In genomic region chr20:50967621-50968020, GRCh38 we compare ENCODE assay signal across 18 cellular contexts. TPM values are rescaled to one million over a fixed set of nuclear protein-coding genes. Genes with fewer than 3 reads are reported as not detected.
DNase-seq lines count a peak whose midpoint lies in the region; ATAC-seq and TF ChIP-seq lines count a peak whose summit lies in the region.
"Had no signal": no experiment of that assay in that cellular context is flagged by ENCODE, and none has a peak within 500 bp of the region (broad histone marks: within the 10 kb centered on the region; RNA-seq: fewer than 3 reads in every experiment).

No MANE protein-coding gene starts in this region.

- H3K27me3 Mint-ChIP-seq in glutamatergic neuron (ENCODE audit: unreplicated experiment) = peaks cover 8% of the 10 kb centered on the region
- H3K27me3 Mint-ChIP-seq in osteocyte (ENCODE audit: unreplicated experiment) = peaks cover 21% of the 10 kb centered on the region
- H3K27me3 Mint-ChIP-seq in chondrocyte (ENCODE audit: low read depth) = peaks cover 7% of the 10 kb centered on the region

- peak overlapping the region; percentile 77 for H3K4me3 Mint-ChIP-seq in glutamatergic neuron (ENCODE audit: unreplicated experiment)
- no peak overlapping the region for H3K4me3 Mint-ChIP-seq in osteocyte (ENCODE audit: unreplicated experiment)
- no peak overlapping the region for H3K4me3 Mint-ChIP-seq in chondrocyte (ENCODE audit: unreplicated experiment)
- H3K4me3 Mint-ChIP-seq: CD8-positive, alpha-beta memory T cell; naive B cell had no signal

- H3K27ac Mint-ChIP-seq in glutamatergic neuron (ENCODE audit: unreplicated experiment) = peak overlapping the region; percentile 82
- H3K27ac Mint-ChIP-seq in osteocyte (ENCODE audit: unreplicated experiment) = no peak overlapping the region
- no peak overlapping the region for H3K27ac Mint-ChIP-seq in chondrocyte (ENCODE audit: unreplicated experiment)
- H3K27ac Mint-ChIP-seq: CD8-positive, alpha-beta memory T cell; naive B cell had no signal

- H3K36me3 Mint-ChIP-seq in glutamatergic neuron (ENCODE audit: unreplicated experiment) (no peaks in the 10 kb centered on the region), osteocyte (ENCODE audit: unreplicated experiment) (no peaks in the 10 kb centered on the region), chondrocyte (ENCODE audit: low read depth) (no peaks in the 10 kb centered on the region)
- H3K36me3 Mint-ChIP-seq: naive B cell had no signal

- peaks cover 17% of the 10 kb centered on the region for H3K9me3 Mint-ChIP-seq in glutamatergic neuron (ENCODE audit: unreplicated experiment)
- H3K9me3 Mint-ChIP-seq in osteocyte (ENCODE audit: unreplicated experiment) = no peaks in the 10 kb centered on the region
- no peaks in the 10 kb centered on the region for H3K9me3 Mint-ChIP-seq in chondrocyte (ENCODE audit: low read depth)
- H3K9me3 Mint-ChIP-seq: CD8-positive, alpha-beta memory T cell; naive B cell had no signal

- TF ChIP-seq CTCF in glutamatergic neuron (IDR thresholded peaks at IDR 0.05; ENCODE audit: partially characterized antibody, unreplicated experiment) = no peak
- TF ChIP-seq CTCF in osteocyte (IDR thresholded peaks at IDR 0.05) = no peak
- no peak for TF ChIP-seq CTCF in chondrocyte (IDR thresholded peaks at IDR 0.05)

- peak; percentile 17 for DNase-seq in Daoy (ENCODE audit: low read depth)
- DNase-seq in NCI-H82 treated with DMSO at 0.1 percent for 48 hours (lab: John Stamatoyannopoulos, UW; ENCODE audit: unreplicated experiment) = peak; percentile 84
- DNase-seq in glutamatergic neuron = peak; percentile 66
- peak; percentile 62 for DNase-seq in osteocyte (ENCODE audit: extremely low spot score, unreplicated experiment)
- DNase-seq in chondrocyte (ENCODE audit: low spot score) = no peak
- no peak for DNase-seq in HCEC 1CT
- DNase-seq in NCI-H2196 treated with DMSO at 0.1 percent for 48 hours (lab: John Stamatoyannopoulos, UW; ENCODE audit: unreplicated experiment) = no peak
- DNase-seq: activated CD4-positive, CD25-positive, alpha-beta regulatory T cell treated with anti-CD3 and anti-CD28 coated beads, Interleukin-2, amount 50 U/mL, for 72 hours; activated effector memory CD4-positive, alpha-beta T cell treated with Interleukin-2 at 50 U/mL for 16 hours; CD8-positive, alpha-beta memory T cell; naive B cell; NCI-H187 treated with DMSO at 0.1 percent for 48 hours; NCI-H510A; SIG-M5; stomach; uterus had no signal

- no peak for ATAC-seq in HG03571 (IDR thresholded peaks at IDR 0.05; ENCODE audit: unreplicated experiment)

- H3K4me1 Mint-ChIP-seq in glutamatergic neuron (ENCODE audit: low read depth, unreplicated experiment) = peaks cover 23% of the 10 kb centered on the region
- H3K4me1 Mint-ChIP-seq in osteocyte (ENCODE audit: unreplicated experiment) = no peaks in the 10 kb centered on the region
- no peaks in the 10 kb centered on the region for H3K4me1 Mint-ChIP-seq in chondrocyte (ENCODE audit: low read depth)

RNA-seq across cellular contexts. Expression of gene MOCS3, which starts 9.0 kb away (rescaled TPM):
- 7.4 TPM in 2 replicates for total RNA-seq in Daoy (2014; rRNA removed; shearing (Covaris generic))
- total RNA-seq in glutamatergic neuron (ENCODE audit: unreplicated experiment) = 4.1 TPM
- total RNA-seq in osteocyte = 5.0 and 5.5 TPM in 2 replicates
- total RNA-seq in chondrocyte = 4.3 to 4.6 TPM (median 4.4 TPM) in 3 replicates

RNA-seq across cellular contexts. Expression of gene DPM1, which starts 9.3 kb away (rescaled TPM):
- 133 and 153 TPM in 2 replicates for total RNA-seq in Daoy (2014; rRNA removed; shearing (Covaris generic))
- 31.9 TPM for total RNA-seq in glutamatergic neuron (ENCODE audit: unreplicated experiment)
- total RNA-seq in osteocyte = 32.7 and 37.7 TPM in 2 replicates
- 37.7 to 40.5 TPM (median 39.9 TPM) in 3 replicates for total RNA-seq in chondrocyte

RNA-seq across cellular contexts. Expression of gene ADNP, which starts 36.4 kb away (rescaled TPM):
- 14.7 and 15.1 TPM in 2 replicates for total RNA-seq in Daoy (2014; rRNA removed; shearing (Covaris generic))
- total RNA-seq in glutamatergic neuron (ENCODE audit: unreplicated experiment) (139 TPM), osteocyte (67.4 and 79.6 TPM in 2 replicates), chondrocyte (56.8 to 60.2 TPM (median 58.9 TPM) in 3 replicates)

RNA-seq across cellular contexts. Expression of gene KCNG1, which starts 55.3 kb away (rescaled TPM):
- 71.9 and 91.3 TPM in 2 replicates for total RNA-seq in Daoy (2014; rRNA removed; shearing (Covaris generic))
- total RNA-seq in glutamatergic neuron (ENCODE audit: unreplicated experiment) (3.6 TPM), osteocyte (6.3 and 6.9 TPM in 2 replicates), chondrocyte (2.9 to 14.6 TPM (median 13.0 TPM) in 3 replicates)
- total RNA-seq: T-helper 2 cell treated with Interferon-gamma antibody and Interleukin-4, amounts not matched to agents 100 ng/mL and 5 ng/mL, for 36 hours had no signal

Comparison
In these comparisons a context has a peak if more than half of its experiments do, and no peak if none do; other contexts are left out.
1. DNase-seq: peak in Daoy (single experiment), NCI-H82 treated with DMSO at 0.1 percent for 48 hours (single experiment), glutamatergic neuron (single experiment) and osteocyte (single experiment); none in chondrocyte (single experiment), HCEC 1CT (single experiment) and NCI-H2196 treated with DMSO at 0.1 percent for 48 hours (single experiment).